Comparison of ENCODE assay signal across 4 cellular contexts in genomic region chr1:75123756-75124155, GRCh38. TPM values are rescaled to one million over a fixed set of nuclear protein-coding genes. Genes with fewer than 3 reads are reported as not detected.
"Had no signal": no experiment of that assay in that cellular context is flagged by ENCODE, and none has a peak within 500 bp of the region (broad histone marks: within the 10 kb centered on the region; RNA-seq: fewer than 3 reads in every experiment).

No MANE protein-coding gene starts in this region.

- ATAC-seq: GM12878 had no signal

- H3K4me3 ChIP-seq: GM12878 had no signal

- DNase-seq: GDM1, GF-D8 had no signal

RNA-seq across cellular contexts. Expression of gene LHX8, which starts 10.4 kb away (rescaled TPM):
- total RNA-seq: G401, GM12878 had no signal
